ENCODE assay signal across 8 cellular contexts in genomic region chr15:49154799-49155109, GRCh38. TPM values are rescaled to one million over a fixed set of nuclear protein-coding genes. Genes with fewer than 3 reads are reported as not detected.
DNase-seq lines count a peak whose midpoint lies in the region; ATAC-seq, FAIRE-seq and TF ChIP-seq lines count a peak whose summit lies in the region.

No MANE protein-coding gene starts in this region.

- peak overlapping the region; percentile 88 for H3K4me3 Mint-ChIP-seq in chondrocyte (ENCODE audit: unreplicated experiment)
- peak overlapping the region; percentile 98 to 100 (median 99) for H3K4me3 Mint-ChIP-seq in naive thymus-derived CD8-positive, alpha-beta T cell

- DNase-seq in chondrocyte (ENCODE audit: low spot score) (no peak), NCI-H446 treated with DMSO at 0.1 percent for 48 hours (lab: John Stamatoyannopoulos, UW) (no peak), GM20000 (ENCODE audit: low spot score) (no peak), SIG-M5 treated with dmso at 0.1 percent for 504 hours (lab: John Stamatoyannopoulos, UW; ENCODE audit: unreplicated experiment) (no peak), H54 (ENCODE audit: insufficient read length, low spot score) (no peak)
- DNase-seq in naive thymus-derived CD8-positive, alpha-beta T cell, result no peak

- no peak for ATAC-seq in naive thymus-derived CD8-positive, alpha-beta T cell

- H3K4me1 Mint-ChIP-seq in chondrocyte (ENCODE audit: low read depth), result peaks cover 47% of the 10 kb centered on the region
- H3K4me1 Mint-ChIP-seq in naive thymus-derived CD8-positive, alpha-beta T cell, result peaks cover 9 to 67% (median 54%) of the 10 kb centered on the region in 4 donors

- peaks cover under 1% of the 10 kb centered on the region; the same call in 1 of the 2 replicates for H3K4me1 ChIP-seq in HUES64 (ENCODE audit: insufficient read depth, low read length)

- under 1% methylated on average over 7 of the region's 7 CpGs for WGBS in HUES64

- peak overlapping the region; percentile 53 for H3K27ac ChIP-seq in HUES64 (ENCODE audit: low read depth, low read length)

- TF ChIP-seq CTCF in chondrocyte (IDR thresholded peaks at IDR 0.05), result no peak
- no peak for TF ChIP-seq CTCF in GM20000 (IDR thresholded peaks at IDR 0.05; ENCODE audit: extremely low read depth, missing control alignments)

- POLR2A ChIA-PET in naive thymus-derived CD8-positive, alpha-beta T cell (lab: Charles Lee), result interaction anchor here (2.1 to 2.8 kb wide), 4 partner anchors 15 to 466 kb away, joined by 13 to 34 read pairs (median 21); partner anchors contain the start of genes DTWD1, EID1, FAM227B and GALK2

- peaks cover 4% of the 10 kb centered on the region for H3K36me3 Mint-ChIP-seq in chondrocyte (ENCODE audit: low read depth)
- H3K36me3 Mint-ChIP-seq in naive thymus-derived CD8-positive, alpha-beta T cell, result peaks cover 0 to 4% (median 0%) of the 10 kb centered on the region in 3 donors

- H3K27ac Mint-ChIP-seq in chondrocyte (ENCODE audit: unreplicated experiment), result peak overlapping the region; percentile 97
- peak overlapping the region; percentile 85 to 100 (median 99) for H3K27ac Mint-ChIP-seq in naive thymus-derived CD8-positive, alpha-beta T cell

- no peaks in the 10 kb centered on the region for H3K27me3 Mint-ChIP-seq in chondrocyte (ENCODE audit: low read depth)
- H3K27me3 Mint-ChIP-seq in naive thymus-derived CD8-positive, alpha-beta T cell, result no peaks in the 10 kb centered on the region

- no peaks in the 10 kb centered on the region for H3K27me3 ChIP-seq in HUES64 (ENCODE audit: insufficient read depth, low read length)

- no peaks in the 10 kb centered on the region for H3K9me3 Mint-ChIP-seq in chondrocyte (ENCODE audit: low read depth)
- H3K9me3 Mint-ChIP-seq in naive thymus-derived CD8-positive, alpha-beta T cell, result no peaks in the 10 kb centered on the region

- no peak for TF ChIP-seq POLR2A in H54 (IDR thresholded peaks at IDR 0.05; ENCODE audit: low read depth, low read length)

- H3K36me3 ChIP-seq in HUES64 (ENCODE audit: insufficient read depth, low read length), result no peaks in the 10 kb centered on the region

- peak overlapping the region; percentile 82 for H3K9ac ChIP-seq in HUES64 (ENCODE audit: low read depth, low read length)

- no peak for FAIRE-seq in H54 (lab: Jason Lieb, UNC)

- H3K4me3 ChIP-seq in GM08714 (ENCODE audit: low read length) (peak overlapping the region; percentile 86), HUES64 (ENCODE audit: low read length) (peak overlapping the region; percentile 68)

- H3K9me3 ChIP-seq in HUES64 (ENCODE audit: insufficient read depth, low read depth, low read length), result no peaks in the 10 kb centered on the region

RNA-seq across cellular contexts. Expression of gene COPS2, which starts 0.6 kb away (rescaled TPM):
- 80.0 TPM for polyA plus RNA-seq in HUES64 (2013, experiment 1 of 2)
- 81.0 TPM for polyA plus RNA-seq in HUES64 (2013, experiment 2 of 2)
- 67.2 to 77.8 TPM (median 68.4 TPM) in 3 replicates for total RNA-seq in chondrocyte
- total RNA-seq in naive thymus-derived CD8-positive, alpha-beta T cell, result 10 to 100 TPM; 57.0 to 60.2 TPM
- polyA plus RNA-seq in naive thymus-derived CD8-positive, alpha-beta T cell, result 10 to 100 TPM; 26.2 to 32.4 (median 28.1) TPM

RNA-seq across cellular contexts. Expression of gene GALK2, which starts 15.3 kb away (rescaled TPM):
- 7.5 TPM for polyA plus RNA-seq in HUES64 (2013, experiment 1 of 2)
- polyA plus RNA-seq in HUES64 (2013, experiment 2 of 2), result 8.0 TPM
- total RNA-seq in chondrocyte, result 14.1 to 22.3 TPM (median 14.8 TPM) in 3 replicates
- 10 to 100 TPM; 26.3 to 27.9 TPM for total RNA-seq in naive thymus-derived CD8-positive, alpha-beta T cell
- 10 to 100 TPM; 18.8 to 21.5 (median 19.3) TPM for polyA plus RNA-seq in naive thymus-derived CD8-positive, alpha-beta T cell
